8 cellular contexts compared by ENCODE assay signal in the genomic region with DNA sequence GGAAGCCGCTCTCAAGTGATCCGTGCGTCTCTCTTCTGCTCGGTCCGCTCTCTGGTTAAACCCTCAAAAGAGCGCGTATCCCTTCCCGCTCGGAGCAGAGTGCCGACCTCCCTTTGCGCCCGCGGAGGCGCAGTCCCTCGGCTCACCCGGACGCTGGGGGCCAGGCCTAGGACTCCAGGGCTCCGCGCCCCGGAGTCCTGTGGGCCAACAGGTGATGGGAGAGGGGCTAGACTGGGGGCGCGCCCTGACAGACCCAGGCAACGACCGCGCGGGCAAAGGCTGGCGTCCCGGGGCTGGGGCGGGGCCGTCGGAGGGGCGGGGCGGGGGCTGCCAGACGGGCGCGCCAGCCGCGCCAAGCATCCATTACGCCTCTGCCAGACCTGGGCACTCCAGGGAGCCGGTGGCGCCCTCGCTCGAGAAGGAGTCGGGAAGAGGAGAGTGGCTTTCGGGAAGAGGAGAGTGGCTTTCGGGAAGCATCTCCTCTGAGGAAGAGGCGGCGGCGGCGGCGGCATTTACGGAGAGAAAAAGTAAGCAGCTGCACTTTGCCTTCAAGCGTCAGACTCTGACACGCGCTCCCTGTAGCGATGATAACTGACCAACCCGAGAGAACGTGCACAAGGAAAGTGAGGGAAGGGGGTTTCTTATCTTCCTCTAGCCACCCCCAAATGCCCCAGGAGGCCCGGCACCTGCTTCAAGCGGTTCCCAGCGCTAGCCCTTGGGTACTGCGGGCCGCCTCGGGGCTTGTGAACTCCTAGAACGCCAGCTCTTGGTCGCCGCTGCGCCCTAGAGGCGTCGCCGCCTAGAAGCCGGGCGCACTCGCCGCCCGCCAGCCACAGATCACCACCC. TPM values are rescaled to one million over a fixed set of nuclear protein-coding genes. Genes with fewer than 3 reads are reported as not detected.
A peak's percentile ranks its signal among the peaks of the same experiment; 100 is the strongest.
DNase-seq lines count a peak whose midpoint lies in the region; ATAC-seq and TF ChIP-seq lines count a peak whose summit lies in the region.

No MANE protein-coding gene starts in this region.

- TF ChIP-seq POLR2A in gastrocnemius medialis (IDR thresholded peaks at IDR 0.05), result no peak

- peak overlapping the region; percentile 47 for H3K4me3 Mint-ChIP-seq in activated T-helper 1 cell treated with anti-CD3 and anti-CD28 coated beads, Interleukin-12 subunit alpha, Interleukin-12 subunit beta, Interleukin-2, Interleukin-4 antibody, amounts not matched to agents 30 ng/mL and 10 ng/mL and 1 ng/mL, durations not matched to agents 14 hours and 24 hours and 36 hours

- WGBS in hepatocyte (ENCODE audit: low lambda C conversion rate, missing lambda C conversion rate), result under 1% methylated on average over 57 of the region's 76 CpGs

- peak overlapping the region; percentile 83 for H3K4me2 ChIP-seq in hepatocyte

- H3K79me2 ChIP-seq in hepatocyte, result peaks cover 30% of the 10 kb centered on the region

- in situ Hi-C loops in gastrocnemius medialis (cut with MboI; ENCODE audit: low sequenced_read_pairs in 4 of 4), result no loop called here

- no peaks in the 10 kb centered on the region for H4K20me1 ChIP-seq in hepatocyte (ENCODE audit: insufficient read depth, poor library complexity, severe bottlenecking)

- H3K4me1 ChIP-seq in hepatocyte (ENCODE audit: insufficient read depth), result no peaks in the 10 kb centered on the region
- H3K4me1 ChIP-seq in gastrocnemius medialis, result peaks cover 21 to 23% of the 10 kb centered on the region in 2 donors

- no peak overlapping the region for H3K27ac Mint-ChIP-seq in activated T-helper 1 cell treated with anti-CD3 and anti-CD28 coated beads, Interleukin-12 subunit alpha, Interleukin-12 subunit beta, Interleukin-2, Interleukin-4 antibody, amounts not matched to agents 30 ng/mL and 10 ng/mL and 1 ng/mL, durations not matched to agents 14 hours and 24 hours and 36 hours

- DNase-seq in D341Med (ENCODE audit: low spot score), result peak; percentile 74
- DNase-seq in NCI-H1092 (lab: John Stamatoyannopoulos, UW), result peak; percentile 37
- no peak for DNase-seq in activated T-helper 1 cell treated with anti-CD3 and anti-CD28 coated beads, Interleukin-12 subunit alpha, Interleukin-12 subunit beta, Interleukin-2, Interleukin-4 antibody, amounts not matched to agents 30 ng/mL and 10 ng/mL and 1 ng/mL, durations not matched to agents 14 hours and 24 hours and 36 hours (ENCODE audit: low spot score)
- peak; percentile 57 for DNase-seq in hepatocyte (ENCODE audit: low spot score)
- DNase-seq in gastrocnemius medialis, result no peak

- peaks cover 63% of the 10 kb centered on the region for H3K27me3 Mint-ChIP-seq in activated T-helper 1 cell treated with anti-CD3 and anti-CD28 coated beads, Interleukin-12 subunit alpha, Interleukin-12 subunit beta, Interleukin-2, Interleukin-4 antibody, amounts not matched to agents 30 ng/mL and 10 ng/mL and 1 ng/mL, durations not matched to agents 14 hours and 24 hours and 36 hours (ENCODE audit: insufficient read depth)

- H3K27me3 ChIP-seq in hepatocyte (peaks cover 35% of the 10 kb centered on the region), gastrocnemius medialis (peaks cover 64 to 81% (median 72%) of the 10 kb centered on the region in 3 donors)

- H3K9me3 ChIP-seq in hepatocyte (ENCODE audit: low read depth) (no peaks in the 10 kb centered on the region), gastrocnemius medialis (no peaks in the 10 kb centered on the region)

- intact Hi-C loops in activated T-helper 1 cell treated with anti-CD3 and anti-CD28 coated beads, Interleukin-12 subunit alpha, Interleukin-12 subunit beta, Interleukin-2, Interleukin-4 antibody, amounts not matched to agents 30 ng/mL and 10 ng/mL and 1 ng/mL, durations not matched to agents 14 hours and 24 hours and 36 hours (cut with micrococcal nuclease), result no loop called here
- intact Hi-C loops in gastrocnemius medialis (cut with DNase I; ENCODE audit: low total_unique reads), result no loop called here

- H3K27ac ChIP-seq in hepatocyte, result peak overlapping the region; percentile 45
- H3K27ac ChIP-seq in gastrocnemius medialis, result no peak overlapping the region

- TF ChIP-seq CTCF in hepatocyte (IDR thresholded peaks at IDR 0.05; ENCODE audit: poor library complexity), result no peak
- no peak for TF ChIP-seq CTCF in gastrocnemius medialis (IDR thresholded peaks at IDR 0.05 in 4 of 5, conservative IDR thresholded peaks at IDR 0.05 in 1 of 5)

- peaks cover 19% of the 10 kb centered on the region for H3K4me1 Mint-ChIP-seq in activated T-helper 1 cell treated with anti-CD3 and anti-CD28 coated beads, Interleukin-12 subunit alpha, Interleukin-12 subunit beta, Interleukin-2, Interleukin-4 antibody, amounts not matched to agents 30 ng/mL and 10 ng/mL and 1 ng/mL, durations not matched to agents 14 hours and 24 hours and 36 hours (ENCODE audit: low read depth)

- no peaks in the 10 kb centered on the region for H3K36me3 ChIP-seq in hepatocyte (replicated peaks; ENCODE audit: insufficient read depth, low read depth)
- no peaks in the 10 kb centered on the region for H3K36me3 ChIP-seq in gastrocnemius medialis

- H3K36me3 Mint-ChIP-seq in activated T-helper 1 cell treated with anti-CD3 and anti-CD28 coated beads, Interleukin-12 subunit alpha, Interleukin-12 subunit beta, Interleukin-2, Interleukin-4 antibody, amounts not matched to agents 30 ng/mL and 10 ng/mL and 1 ng/mL, durations not matched to agents 14 hours and 24 hours and 36 hours (ENCODE audit: low read depth), result no peaks in the 10 kb centered on the region

- no peaks in the 10 kb centered on the region for H3K9me3 Mint-ChIP-seq in activated T-helper 1 cell treated with anti-CD3 and anti-CD28 coated beads, Interleukin-12 subunit alpha, Interleukin-12 subunit beta, Interleukin-2, Interleukin-4 antibody, amounts not matched to agents 30 ng/mL and 10 ng/mL and 1 ng/mL, durations not matched to agents 14 hours and 24 hours and 36 hours

- H2AFZ ChIP-seq in hepatocyte, result peak overlapping the region; percentile 55

- no peaks in the 10 kb centered on the region for H3K9me2 ChIP-seq in hepatocyte (replicated peaks; ENCODE audit: insufficient read depth)

- ATAC-seq in gastrocnemius medialis (no peak), GM19351 (IDR thresholded peaks at IDR 0.05; ENCODE audit: unreplicated experiment) (no peak), HG02870 (IDR thresholded peaks at IDR 0.05; ENCODE audit: unreplicated experiment) (no peak), HG03442 (IDR thresholded peaks at IDR 0.05; ENCODE audit: unreplicated experiment) (no peak)

- peak overlapping the region; percentile 72 for H3K4me3 ChIP-seq in hepatocyte
- peak overlapping the region; percentile 21 to 52 (median 40) for H3K4me3 ChIP-seq in gastrocnemius medialis

RNA-seq across cellular contexts. Expression of gene EPHA7, which starts 2.6 kb away (rescaled TPM):
- total RNA-seq in activated T-helper 1 cell treated with anti-CD3 and anti-CD28 coated beads, Interleukin-12 subunit alpha, Interleukin-12 subunit beta, Interleukin-2, Interleukin-4 antibody, amounts not matched to agents 30 ng/mL and 10 ng/mL and 1 ng/mL, durations not matched to agents 14 hours and 24 hours and 36 hours, result not detected in 2 replicates
- total RNA-seq in hepatocyte, result 19.2 and 20.2 TPM in 2 replicates
- polyA plus RNA-seq in hepatocyte, result 5.9 and 6.9 TPM in 2 replicates
- under 1 TPM; 0.07 to 0.88 (median 0.14) TPM for total RNA-seq in gastrocnemius medialis

Comparison
In these comparisons a context has a peak if more than half of its experiments do, and no peak if none do; other contexts are left out.
1. DNase-seq: peak in D341Med (single experiment), NCI-H1092 (single experiment) and hepatocyte (single experiment); none in activated T-helper 1 cell treated with anti-CD3 and anti-CD28 coated beads, Interleukin-12 subunit alpha, Interleukin-12 subunit beta, Interleukin-2, Interleukin-4 antibody, amounts not matched to agents 30 ng/mL and 10 ng/mL and 1 ng/mL, durations not matched to agents 14 hours and 24 hours and 36 hours (single experiment) and gastrocnemius medialis (0 of 2).
2. RNA of gene EPHA7, which starts 2.6 kb away (total RNA-seq): 19.2 to 20.2 TPM in hepatocyte; 0.07 to 0.88 TPM in gastrocnemius medialis and not detected in activated T-helper 1 cell treated with anti-CD3 and anti-CD28 coated beads, Interleukin-12 subunit alpha, Interleukin-12 subunit beta, Interleukin-2, Interleukin-4 antibody, amounts not matched to agents 30 ng/mL and 10 ng/mL and 1 ng/mL, durations not matched to agents 14 hours and 24 hours and 36 hours; every median in the first group is over 10 times any median in the second.